ENCODE assay signal across 8 cellular contexts in the genomic region with DNA sequence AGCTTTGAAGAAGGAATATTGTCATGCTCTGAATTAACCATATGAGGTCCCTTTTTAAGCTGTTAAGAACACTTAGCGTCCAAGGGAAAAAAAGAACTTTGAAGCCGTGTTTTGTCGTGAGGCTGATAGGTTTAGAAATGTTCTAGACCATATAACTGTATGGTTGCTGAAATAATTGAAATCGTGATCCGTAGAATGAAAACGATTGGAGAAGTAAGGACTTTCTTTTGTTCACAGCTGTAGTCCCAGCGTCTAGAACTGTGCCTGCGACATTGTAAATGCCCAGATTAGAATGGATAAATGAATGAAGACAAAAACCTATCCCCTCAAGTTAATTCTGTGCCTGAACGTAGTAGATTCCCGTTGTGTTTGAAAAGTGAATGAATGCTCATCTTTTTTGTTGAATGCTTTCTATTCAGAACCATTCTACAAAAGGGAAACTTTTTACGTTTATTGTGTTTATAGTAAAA. TPM values are rescaled to one million over a fixed set of nuclear protein-coding genes. Genes with fewer than 3 reads are reported as not detected.
DNase-seq lines count a peak whose midpoint lies in the region; ATAC-seq and TF ChIP-seq lines count a peak whose summit lies in the region.

No MANE protein-coding gene starts in this region.

- TF ChIP-seq CTCF in liver (IDR thresholded peaks at IDR 0.05; ENCODE audit: low read depth, low read length, missing input control) (no peak), upper lobe of right lung (IDR thresholded peaks at IDR 0.05) (no peak)

- peak overlapping the region; percentile 96 to 100 for H3K27ac ChIP-seq in liver (ENCODE audit: low read depth in 1 of 2, low read length in 2 of 2)
- peak overlapping the region; percentile 94 for H3K27ac ChIP-seq in upper lobe of right lung

- ATAC-seq in upper lobe of right lung (no peak), GM18498 (IDR thresholded peaks at IDR 0.05; ENCODE audit: unreplicated experiment) (no peak), HG03175 (IDR thresholded peaks at IDR 0.05; ENCODE audit: unreplicated experiment) (no peak)

- 4% methylated on average over 11 of the region's 11 CpGs for WGBS in liver

- H3K27ac Mint-ChIP-seq in activated naive CD4-positive, alpha-beta T cell treated with anti-CD3 and anti-CD28 coated beads, Interleukin-2, amount 50 U/mL, for 24 hours: peak overlapping the region; percentile 96
- peak overlapping the region; percentile 93 for H3K27ac Mint-ChIP-seq in activated naive CD8-positive, alpha-beta T cell

- H3K4me3 ChIP-seq in liver (ENCODE audit: low read depth in 1 of 3, low read length in 3 of 3) (peak overlapping the region; percentile 75 to 95 (median 92)), upper lobe of right lung (peak overlapping the region; percentile 89)

- peaks cover 11% of the 10 kb centered on the region for H3K36me3 Mint-ChIP-seq in activated naive CD4-positive, alpha-beta T cell treated with anti-CD3 and anti-CD28 coated beads, Interleukin-2, amount 50 U/mL, for 24 hours
- peaks cover 6% of the 10 kb centered on the region for H3K36me3 Mint-ChIP-seq in activated naive CD8-positive, alpha-beta T cell

- peak overlapping the region; percentile 92 to 97 for H3K9ac ChIP-seq in liver (ENCODE audit: low read depth in 1 of 2, low read length in 2 of 2)

- H3K27me3 Mint-ChIP-seq in activated naive CD4-positive, alpha-beta T cell treated with anti-CD3 and anti-CD28 coated beads, Interleukin-2, amount 50 U/mL, for 24 hours: no peaks in the 10 kb centered on the region
- H3K27me3 Mint-ChIP-seq in activated naive CD8-positive, alpha-beta T cell: no peaks in the 10 kb centered on the region

- intact Hi-C loops in upper lobe of right lung (cut with DNase I): no loop called here

- H3K36me3 ChIP-seq in liver (ENCODE audit: control insufficient read depth in 4 of 4, insufficient read depth in 3 of 4, low read depth in 1 of 4, low read length in 3 of 4): no peaks in the 10 kb centered on the region
- no peaks in the 10 kb centered on the region for H3K36me3 ChIP-seq in upper lobe of right lung

- H3K27me3 ChIP-seq in liver (ENCODE audit: control insufficient read depth in 4 of 4, insufficient read depth in 4 of 4, low read length in 3 of 4): no peaks in the 10 kb centered on the region
- H3K27me3 ChIP-seq in upper lobe of right lung: no peaks in the 10 kb centered on the region

- H3K4me1 ChIP-seq in liver (ENCODE audit: control insufficient read depth in 4 of 4, insufficient read depth in 4 of 4, low read length in 3 of 4) (peaks cover 5 to 16% (median 10%) of the 10 kb centered on the region in 4 donors), upper lobe of right lung (peaks cover 23% of the 10 kb centered on the region)

- no peak for TF ChIP-seq RAD21 in liver (IDR thresholded peaks at IDR 0.05)

- no peaks in the 10 kb centered on the region for H3K9me3 ChIP-seq in liver (ENCODE audit: control insufficient read depth in 4 of 4, low read length in 3 of 4)
- no peaks in the 10 kb centered on the region for H3K9me3 ChIP-seq in upper lobe of right lung

- H3K9me3 Mint-ChIP-seq in activated naive CD4-positive, alpha-beta T cell treated with anti-CD3 and anti-CD28 coated beads, Interleukin-2, amount 50 U/mL, for 24 hours: no peaks in the 10 kb centered on the region
- H3K9me3 Mint-ChIP-seq in activated naive CD8-positive, alpha-beta T cell (ENCODE audit: low read depth): no peaks in the 10 kb centered on the region

- DNase-seq in activated naive CD4-positive, alpha-beta T cell treated with anti-CD3 and anti-CD28 coated beads, Interleukin-2, amount 50 U/mL, for 16 hours: no peak
- DNase-seq in upper lobe of right lung (no peak), T1000 (lab: John Stamatoyannopoulos, UW) (no peak)

- H3K4me1 Mint-ChIP-seq in activated naive CD4-positive, alpha-beta T cell treated with anti-CD3 and anti-CD28 coated beads, Interleukin-2, amount 50 U/mL, for 24 hours: peaks cover 51% of the 10 kb centered on the region
- H3K4me1 Mint-ChIP-seq in activated naive CD8-positive, alpha-beta T cell (ENCODE audit: low read depth): peaks cover 45% of the 10 kb centered on the region

- H3K4me3 Mint-ChIP-seq in activated naive CD4-positive, alpha-beta T cell treated with anti-CD3 and anti-CD28 coated beads, Interleukin-2, amount 50 U/mL, for 24 hours: peak overlapping the region; percentile 95
- peak overlapping the region; percentile 90 for H3K4me3 Mint-ChIP-seq in activated naive CD8-positive, alpha-beta T cell

TF ChIP-seq in liver, 16 proteins besides CTCF, POLR2A, EP300 and RAD21:
- TF ChIP-seq SP1 (IDR thresholded peaks at IDR 0.05) (no peak), EGR1 (IDR thresholded peaks at IDR 0.05; ENCODE audit: low read depth in 2 of 2) (no peak)

RNA-seq across cellular contexts. Expression of a gene that starts 1.6 kb away (rescaled TPM):
- total RNA-seq in liver: 10 to 100 TPM; 42.9 to 49.0 TPM
- polyA plus RNA-seq in liver: 1 to 10 TPM; 4.4 to 7.8 TPM
- total RNA-seq in upper lobe of right lung: 54.1 TPM
